In genomic region chr21:42905195-42905594, GRCh38 we compare ENCODE assay signal across 35 cellular contexts. TPM values are rescaled to one million over a fixed set of nuclear protein-coding genes. Genes with fewer than 3 reads are reported as not detected.
"Had no signal": no experiment of that assay in that cellular context is flagged by ENCODE, and none has a peak within 500 bp of the region (broad histone marks: within the 10 kb centered on the region; RNA-seq: fewer than 3 reads in every experiment).

No MANE protein-coding gene starts in this region.

- H3K4me3 ChIP-seq: esophagus squamous epithelium, heart right ventricle, lower lobe of right lung, prostate gland, right atrium auricular region, smooth muscle cell, stomach, thyroid gland, vagina had no signal

- H3K4me2 ChIP-seq: smooth muscle cell had no signal

- H3K27ac Mint-ChIP-seq: nephron progenitor cell had no signal

- DNase-seq: cortex of kidney; effector memory CD8-positive, alpha-beta T cell; erythroblast; esophagus squamous epithelium; foreskin melanocyte; glutamatergic neuron; heart right ventricle; hippocampal formation; islet precursor cell; kidney glomerular epithelial cell; left ventricle myocardium superior; lower lobe of right lung; naive thymus-derived CD8-positive, alpha-beta T cell; nephron progenitor cell; nucleus accumbens; stimulated activated CD4-positive, alpha-beta T cell treated with anti-CD3 and anti-CD28 coated beads, Interleukin-12 subunit alpha, Interleukin-12 subunit beta, amount 100 ng/mL, for 4 hours; stimulated activated CD4-positive, alpha-beta T cell treated with anti-CD3 and anti-CD28 coated beads, Interleukin-1b, Interleukin-23, amount 100 ng/mL, for 48 hours; stimulated activated CD4-positive, alpha-beta T cell treated with anti-CD3 and anti-CD28 coated beads, Interleukin-4, amount 100 ng/mL, for 1 hour; stimulated activated CD8-positive, alpha-beta memory T cell treated with anti-CD3 and anti-CD28 coated beads, Interleukin-4, amount 100 ng/mL, for 48 hours; stimulated activated naive CD4-positive, alpha-beta T cell treated with Interleukin-2 at 50 U/mL for 16 hours; stomach; thyroid gland; trophoblast cell had no signal

- H3K27me3 ChIP-seq: esophagus squamous epithelium, heart right ventricle, right atrium auricular region, stomach, thyroid gland, vagina had no signal

- H3K4me1 ChIP-seq: esophagus squamous epithelium, lower lobe of right lung, prostate gland, thyroid gland, vagina had no signal

- ATAC-seq: effector memory CD8-positive, alpha-beta T cell; heart right ventricle; left ventricle myocardium superior; lower lobe of right lung; naive thymus-derived CD8-positive, alpha-beta T cell; sciatic nerve had no signal

- H3K4me1 Mint-ChIP-seq: nephron progenitor cell had no signal

- H3K9me3 ChIP-seq: esophagus squamous epithelium, heart right ventricle, lower lobe of right lung, prostate gland, right atrium auricular region, stomach, thyroid gland, vagina had no signal

- H3K4me3 Mint-ChIP-seq: effector memory CD8-positive, alpha-beta T cell; naive thymus-derived CD8-positive, alpha-beta T cell; nephron progenitor cell had no signal

- H3K9me3 Mint-ChIP-seq: effector memory CD8-positive, alpha-beta T cell; naive thymus-derived CD8-positive, alpha-beta T cell had no signal

- H3K36me3 ChIP-seq: prostate gland had no signal

- H3K27ac ChIP-seq: esophagus squamous epithelium, heart right ventricle, lower lobe of right lung, prostate gland, right atrium auricular region, stomach, thyroid gland, vagina had no signal

RNA-seq across cellular contexts. Expression of gene ERVH48-1, which starts 20.2 kb away (rescaled TPM):
- total RNA-seq: dermis microvascular lymphatic vessel endothelial cell, left ventricle myocardium superior, lower lobe of right lung, mesenteric fat pad, myocyte, osteocyte, right atrium auricular region, sciatic nerve, subcutaneous adipose tissue, temporal lobe, ureter, vagina had no signal
- polyA plus RNA-seq: stomach had no signal
